In the genomic region with DNA sequence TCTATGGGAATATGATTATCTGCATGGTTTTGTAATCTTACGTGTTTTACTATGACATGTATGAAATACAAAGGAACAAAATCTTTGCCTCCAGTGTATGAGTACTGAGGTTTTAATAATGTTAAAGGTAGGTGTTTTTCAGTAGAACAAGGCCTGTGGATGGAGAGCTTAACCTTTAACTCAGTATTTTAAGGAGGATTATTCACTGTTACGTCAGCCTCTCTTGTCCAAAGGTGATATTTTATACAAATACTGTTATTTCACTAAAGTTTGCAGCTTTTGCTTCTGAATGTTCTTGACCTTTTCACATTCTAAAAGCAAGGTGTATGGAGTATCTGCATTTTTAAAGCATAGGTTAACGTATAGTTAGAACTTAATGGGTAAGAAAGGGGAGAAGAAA, we compare ENCODE assay signal across 17 cellular contexts.
"Had no signal": no experiment of that assay in that cellular context is flagged by ENCODE, and none has a peak within 500 bp of the region (broad histone marks: within the 10 kb centered on the region; RNA-seq: fewer than 3 reads in every experiment).

No MANE protein-coding gene starts in this region.

- H3K27ac ChIP-seq: epithelial cell of prostate, gastroesophageal sphincter, tibial artery, VCaP had no signal

- H3K27me3 ChIP-seq: gastroesophageal sphincter, tibial artery had no signal

- H3K4me3 ChIP-seq: gastroesophageal sphincter, mucosa of descending colon, tibial artery had no signal

- DNase-seq: activated CD4-positive, alpha-beta T cell treated with anti-CD3 and anti-CD28 coated beads for 1 hour; activated CD8-positive, alpha-beta memory T cell treated with anti-CD3 and anti-CD28 coated beads for 24 hours; activated CD8-positive, alpha-beta memory T cell treated with anti-CD3 and anti-CD28 coated beads, Interleukin-2, amount 50 U/mL, for 4 hours; activated effector memory CD4-positive, alpha-beta T cell treated with anti-CD3 and anti-CD28 coated beads, Interleukin-2, amount 50 U/mL, for 16 hours; activated naive CD4-positive, alpha-beta T cell treated with anti-CD3 and anti-CD28 coated beads, Interleukin-2, amount 10 ng/mL, durations not matched to agents 7 days and 5 days; activated naive CD8-positive, alpha-beta T cell treated with anti-CD3 and anti-CD28 coated beads, Interleukin-2, amount 50 U/mL, for 24 hours; activated T-cell treated with anti-CD3 and anti-CD28 coated beads, Interleukin-2, amount 50 U/mL, for 48 hours; cortex of kidney; head of caudate nucleus; hypothalamus; mucosa of descending colon; retina; stimulated activated naive CD8-positive, alpha-beta T cell treated with anti-CD3 and anti-CD28 coated beads, Interleukin-15, amount 100 ng/mL, for 72 hours; tibial artery had no signal

- H3K4me1 ChIP-seq: tibial artery had no signal

- H3K9me3 ChIP-seq: gastroesophageal sphincter, mucosa of descending colon, tibial artery had no signal

- ATAC-seq: activated naive CD8-positive, alpha-beta T cell treated with anti-CD3 and anti-CD28 coated beads, Interleukin-2, amount 50 U/mL, for 24 hours; gastroesophageal sphincter; mucosa of descending colon; stimulated activated naive CD8-positive, alpha-beta T cell treated with anti-CD3 and anti-CD28 coated beads, Interleukin-15, amount 100 ng/mL, for 72 hours had no signal
